Comparison of ENCODE assay signal across 11 cellular contexts in the genomic region with DNA sequence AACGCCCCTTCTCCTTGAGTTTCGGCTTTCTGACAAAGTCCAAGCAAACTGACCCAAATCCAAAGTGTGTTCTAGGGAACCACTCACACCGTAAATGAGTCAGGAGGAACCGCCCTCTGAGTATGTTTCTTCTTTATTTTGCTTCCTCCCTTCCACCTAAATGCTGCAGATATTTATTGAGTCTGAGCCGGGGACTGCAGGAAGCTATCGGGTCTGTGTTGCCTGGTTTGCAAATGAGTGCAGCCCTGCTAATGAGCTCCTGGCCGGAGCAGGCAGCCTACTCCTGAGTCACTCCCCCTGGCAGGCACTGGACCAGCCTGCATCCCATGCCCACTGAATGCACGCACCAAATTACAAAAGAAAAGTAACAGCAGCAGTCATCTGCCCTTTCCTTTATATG.
DNase-seq lines count a peak whose midpoint lies in the region; TF ChIP-seq lines count a peak whose summit lies in the region.
"Had no signal": no experiment of that assay in that cellular context is flagged by ENCODE, and none has a peak within 500 bp of the region (broad histone marks: within the 10 kb centered on the region; RNA-seq: fewer than 3 reads in every experiment).

No MANE protein-coding gene starts in this region.

- intact Hi-C loops in dendritic cell treated with granulocyte-macrophage colony-stimulating factor and Interleukin-4, amounts not matched to agents 40 ng/mL and 50 ng/mL, for 4 days (cut with micrococcal nuclease) = loop anchor here (2.0 to 5.0 kb wide), 3 partner anchors 46 to 325 kb away; a partner anchor contains a TSS
- intact Hi-C loops in transverse colon (cut with DNase I; ENCODE audit: low total_unique reads) = no loop called here
- intact Hi-C loops in activated T-helper 2 cell treated with anti-CD3 and anti-CD28 coated beads, Interferon-gamma antibody, Interleukin-2, Interleukin-4, amounts not matched to agents 10 μg/mL and 5 μg/mL and 100 μg/mL, durations not matched to agents 14 hours and 24 hours and 36 hours (cut with micrococcal nuclease) = no loop called here

- no peaks in the 10 kb centered on the region for H3K9me3 ChIP-seq in transverse colon
- H3K9me3 ChIP-seq: A549 had no signal

- DNase-seq in activated CD8-positive, alpha-beta memory T cell treated with anti-CD3 and anti-CD28 coated beads, Interleukin-2, amount 50 U/mL, for 48 hours = peak; percentile 25
- DNase-seq in activated CD8-positive, alpha-beta memory T cell treated with anti-CD3 and anti-CD28 coated beads for 24 hours = no peak
- DNase-seq in mesendoderm (peak; percentile 62), transverse colon (no peak), DMS153 treated with DMSO at 0.1 percent for 48 hours (lab: John Stamatoyannopoulos, UW; ENCODE audit: unreplicated experiment) (no peak), NCI-H187 (lab: John Stamatoyannopoulos, UW) (no peak)
- DNase-seq in activated T-helper 2 cell treated with anti-CD3 and anti-CD28 coated beads, Interferon-gamma antibody, Interleukin-2, Interleukin-4, amounts not matched to agents 10 μg/mL and 5 μg/mL and 100 μg/mL, durations not matched to agents 14 hours and 24 hours and 36 hours (ENCODE audit: low spot score) = no peak
- DNase-seq: NCI-H748 treated with DMSO at 0.1 percent for 48 hours had no signal

- H2AK5ac ChIP-seq in mesendoderm (ENCODE audit: low read length) = no peak overlapping the region

- H3K27me3 Mint-ChIP-seq in dendritic cell treated with granulocyte-macrophage colony-stimulating factor and Interleukin-4, amounts not matched to agents 40 ng/mL and 50 ng/mL, for 4 days = no peaks in the 10 kb centered on the region
- H3K27me3 Mint-ChIP-seq in activated T-helper 2 cell treated with anti-CD3 and anti-CD28 coated beads, Interferon-gamma antibody, Interleukin-2, Interleukin-4, amounts not matched to agents 10 μg/mL and 5 μg/mL and 100 μg/mL, durations not matched to agents 14 hours and 24 hours and 36 hours (ENCODE audit: low read depth) = no peaks in the 10 kb centered on the region
- H3K27me3 Mint-ChIP-seq: activated naive CD4-positive, alpha-beta T cell treated with anti-CD3 and anti-CD28 coated beads, Interleukin-2, amount 50 U/mL, for 24 hours had no signal

- H3K27ac Mint-ChIP-seq in dendritic cell treated with granulocyte-macrophage colony-stimulating factor and Interleukin-4, amounts not matched to agents 40 ng/mL and 50 ng/mL, for 4 days = peak overlapping the region; percentile 91
- H3K27ac Mint-ChIP-seq in activated T-helper 2 cell treated with anti-CD3 and anti-CD28 coated beads, Interferon-gamma antibody, Interleukin-2, Interleukin-4, amounts not matched to agents 10 μg/mL and 5 μg/mL and 100 μg/mL, durations not matched to agents 14 hours and 24 hours and 36 hours = no peak overlapping the region
- H3K27ac Mint-ChIP-seq: activated naive CD4-positive, alpha-beta T cell treated with anti-CD3 and anti-CD28 coated beads, Interleukin-2, amount 50 U/mL, for 24 hours had no signal

- no peak for TF ChIP-seq CTCF in transverse colon (IDR thresholded peaks at IDR 0.05)

- H3K4ac ChIP-seq in mesendoderm (ENCODE audit: low read depth, low read length) = no peak overlapping the region

- H3K79me1 ChIP-seq in mesendoderm (ENCODE audit: low read length) = no peaks in the 10 kb centered on the region

- H3K79me2 ChIP-seq in mesendoderm (ENCODE audit: control insufficient read depth, insufficient read depth, low read length) = no peaks in the 10 kb centered on the region

- H3K23ac ChIP-seq in mesendoderm (ENCODE audit: low read length) = no peak overlapping the region

- no peak overlapping the region for H4K8ac ChIP-seq in mesendoderm (ENCODE audit: low read depth, low read length)

- peaks cover 8% of the 10 kb centered on the region for H3K4me1 ChIP-seq in mesendoderm (ENCODE audit: control insufficient read depth, low read depth, low read length)
- peaks cover 0 to 14% (median 0%) of the 10 kb centered on the region in 4 donors for H3K4me1 ChIP-seq in transverse colon
- H3K4me1 ChIP-seq: A549 had no signal

- H3K9ac ChIP-seq in mesendoderm (ENCODE audit: low read length) = no peak overlapping the region

- H3K4me1 Mint-ChIP-seq in dendritic cell treated with granulocyte-macrophage colony-stimulating factor and Interleukin-4, amounts not matched to agents 40 ng/mL and 50 ng/mL, for 4 days (ENCODE audit: low read depth) = peaks cover 83% of the 10 kb centered on the region
- H3K4me1 Mint-ChIP-seq in activated T-helper 2 cell treated with anti-CD3 and anti-CD28 coated beads, Interferon-gamma antibody, Interleukin-2, Interleukin-4, amounts not matched to agents 10 μg/mL and 5 μg/mL and 100 μg/mL, durations not matched to agents 14 hours and 24 hours and 36 hours (ENCODE audit: low read depth) = no peaks in the 10 kb centered on the region
- H3K4me1 Mint-ChIP-seq: activated naive CD4-positive, alpha-beta T cell treated with anti-CD3 and anti-CD28 coated beads, Interleukin-2, amount 50 U/mL, for 24 hours had no signal

- H2BK120ac ChIP-seq in mesendoderm (ENCODE audit: low read depth, low read length) = no peak overlapping the region

- in situ Hi-C loops in transverse colon (cut with MboI; ENCODE audit: low pct_ligation_motif_present in 1 of 4, low pct_unique_long_range_greater_than_20kb in 1 of 4, low sequenced_read_pairs in 3 of 4) = no loop called here

- H3K4me3 Mint-ChIP-seq in dendritic cell treated with granulocyte-macrophage colony-stimulating factor and Interleukin-4, amounts not matched to agents 40 ng/mL and 50 ng/mL, for 4 days = peak overlapping the region; percentile 62
- no peak overlapping the region for H3K4me3 Mint-ChIP-seq in activated T-helper 2 cell treated with anti-CD3 and anti-CD28 coated beads, Interferon-gamma antibody, Interleukin-2, Interleukin-4, amounts not matched to agents 10 μg/mL and 5 μg/mL and 100 μg/mL, durations not matched to agents 14 hours and 24 hours and 36 hours (ENCODE audit: low read depth)
- H3K4me3 Mint-ChIP-seq: activated naive CD4-positive, alpha-beta T cell treated with anti-CD3 and anti-CD28 coated beads, Interleukin-2, amount 50 U/mL, for 24 hours had no signal

- no peak for TF ChIP-seq EP300 in transverse colon (IDR thresholded peaks at IDR 0.05; ENCODE audit: low read depth)

- peak overlapping the region; percentile 26 for H3K56ac ChIP-seq in mesendoderm (ENCODE audit: low read length)

- H2BK5ac ChIP-seq in mesendoderm (ENCODE audit: low read length) = no peak overlapping the region

- H4K5ac ChIP-seq in mesendoderm (ENCODE audit: low read length) = no peak overlapping the region

- H3K4me3 ChIP-seq in mesendoderm (ENCODE audit: low read length) (no peak overlapping the region), transverse colon (no peak overlapping the region)
- H3K4me3 ChIP-seq: A549 had no signal

- no CpG with 5 or more reads among the region's 8 CpGs for WGBS in mesendoderm (ENCODE audit: extremely low coverage, insufficient coverage, low lambda C conversion rate)
- 49 to 69% methylated on average over 2 to 8 of the region's 8 CpGs for WGBS in transverse colon (ENCODE audit: low coverage in 1 of 2), 2 donors

- H2BK15ac ChIP-seq in mesendoderm (replicated peaks; ENCODE audit: low read depth) = no peak overlapping the region

- no peak overlapping the region for H3K4me2 ChIP-seq in mesendoderm (ENCODE audit: low read length)
- H3K4me2 ChIP-seq: A549 had no signal

- no peaks in the 10 kb centered on the region for H3K36me3 Mint-ChIP-seq in dendritic cell treated with granulocyte-macrophage colony-stimulating factor and Interleukin-4, amounts not matched to agents 40 ng/mL and 50 ng/mL, for 4 days (ENCODE audit: low read depth)
- no peaks in the 10 kb centered on the region for H3K36me3 Mint-ChIP-seq in activated T-helper 2 cell treated with anti-CD3 and anti-CD28 coated beads, Interferon-gamma antibody, Interleukin-2, Interleukin-4, amounts not matched to agents 10 μg/mL and 5 μg/mL and 100 μg/mL, durations not matched to agents 14 hours and 24 hours and 36 hours (ENCODE audit: low read depth)
- H3K36me3 Mint-ChIP-seq: activated naive CD4-positive, alpha-beta T cell treated with anti-CD3 and anti-CD28 coated beads, Interleukin-2, amount 50 U/mL, for 24 hours had no signal

- H3K27ac ChIP-seq in mesendoderm (ENCODE audit: low read depth, low read length) = no peak overlapping the region
- H3K27ac ChIP-seq in transverse colon = peak overlapping the region; percentile 53 to 64 (median 58)
- H3K27ac ChIP-seq: A549 had no signal

- H3K27me3 ChIP-seq in mesendoderm (ENCODE audit: insufficient read depth, low read length, poor library complexity) = no peaks in the 10 kb centered on the region
- H3K27me3 ChIP-seq in transverse colon = no peaks in the 10 kb centered on the region

- H3K36me3 ChIP-seq in mesendoderm (ENCODE audit: control insufficient read depth, insufficient read depth, low read length) (no peaks in the 10 kb centered on the region), transverse colon (no peaks in the 10 kb centered on the region)

- no peak overlapping the region for H3K18ac ChIP-seq in mesendoderm (ENCODE audit: low read length)

- H3K9me3 Mint-ChIP-seq in dendritic cell treated with granulocyte-macrophage colony-stimulating factor and Interleukin-4, amounts not matched to agents 40 ng/mL and 50 ng/mL, for 4 days = no peaks in the 10 kb centered on the region
- no peaks in the 10 kb centered on the region for H3K9me3 Mint-ChIP-seq in activated T-helper 2 cell treated with anti-CD3 and anti-CD28 coated beads, Interferon-gamma antibody, Interleukin-2, Interleukin-4, amounts not matched to agents 10 μg/mL and 5 μg/mL and 100 μg/mL, durations not matched to agents 14 hours and 24 hours and 36 hours
- H3K9me3 Mint-ChIP-seq: activated naive CD4-positive, alpha-beta T cell treated with anti-CD3 and anti-CD28 coated beads, Interleukin-2, amount 50 U/mL, for 24 hours had no signal

- TF ChIP-seq POLR2A in transverse colon (IDR thresholded peaks at IDR 0.05) = no peak

Comparison
In these comparisons a context has a peak if more than half of its experiments do, and no peak if none do; other contexts are left out.
1. DNase-seq: peak in activated CD8-positive, alpha-beta memory T cell treated with anti-CD3 and anti-CD28 coated beads, Interleukin-2, amount 50 U/mL, for 48 hours (single experiment) and mesendoderm (single experiment); none in activated CD8-positive, alpha-beta memory T cell treated with anti-CD3 and anti-CD28 coated beads for 24 hours (single experiment), transverse colon (single experiment), DMS153 treated with DMSO at 0.1 percent for 48 hours (single experiment), activated T-helper 2 cell treated with anti-CD3 and anti-CD28 coated beads, Interferon-gamma antibody, Interleukin-2, Interleukin-4, amounts not matched to agents 10 μg/mL and 5 μg/mL and 100 μg/mL, durations not matched to agents 14 hours and 24 hours and 36 hours (single experiment) and NCI-H187 (0 of 2).